ENCODE assay signal across 15 cellular contexts in genomic region chr9:13142776-13143175, GRCh38.
"Had no signal": no experiment of that assay in that cellular context is flagged by ENCODE, and none has a peak within 500 bp of the region (broad histone marks: within the 10 kb centered on the region; RNA-seq: fewer than 3 reads in every experiment).

No MANE protein-coding gene starts in this region.

- H3K36me3 ChIP-seq: left lung, neutrophil, thyroid gland had no signal

- H3K27me3 ChIP-seq: gastroesophageal sphincter, left lung, neutrophil, right lobe of liver, thyroid gland had no signal

- DNase-seq: activated CD4-positive, CD25-positive, alpha-beta regulatory T cell treated with anti-CD3 and anti-CD28 coated beads, Interleukin-2, amount 50 U/mL, for 72 hours; activated naive CD4-positive, alpha-beta T cell treated with anti-CD3 and anti-CD28 coated beads, Interleukin-2, amount 50 U/mL, for 16 hours; activated T-cell treated with anti-CD3 and anti-CD28 coated beads for 4 hours; erythroblast; left lung; mammary epithelial cell; naive thymus-derived CD8-positive, alpha-beta T cell; right lobe of liver; stimulated activated CD4-positive, alpha-beta T cell treated with anti-CD3 and anti-CD28 coated beads, Interleukin-1b, Interleukin-23, amount 100 ng/mL, for 48 hours; stimulated activated naive CD8-positive, alpha-beta T cell treated with anti-CD3 and anti-CD28 coated beads, Interleukin-15, amount 100 ng/mL, for 72 hours; T-helper 1 cell; T1000; thyroid gland had no signal

- H3K27ac ChIP-seq: gastroesophageal sphincter, left lung, neutrophil, thyroid gland had no signal

- H3K4me3 ChIP-seq: gastroesophageal sphincter, left lung, right lobe of liver, thyroid gland had no signal

- H3K4me1 ChIP-seq: left lung had no signal

- H3K9me3 ChIP-seq: gastroesophageal sphincter, left lung, neutrophil, right lobe of liver, thyroid gland had no signal
